ENCODE assay signal across 1 cellular context in genomic region chr11:124074554-124074953, GRCh38.
TF ChIP-seq lines count a peak whose summit lies in the region.

No MANE protein-coding gene starts in this region.

TF ChIP-seq in H1, 55 proteins besides CTCF, POLR2A, EP300 and RAD21:
- TF ChIP-seq POLR2AphosphoS5 (IDR thresholded peaks at IDR 0.05; ENCODE audit: low read depth, low read length) (no peak), POU5F1 (IDR thresholded peaks at IDR 0.05; ENCODE audit: low read depth, low read length) (no peak), RBBP5 (IDR thresholded peaks at IDR 0.05; ENCODE audit: borderline replicate concordance, low read depth, low read length) (no peak), TCF12 (IDR thresholded peaks at IDR 0.05; ENCODE audit: low read depth, low read length) (no peak), GABPA (IDR thresholded peaks at IDR 0.05; ENCODE audit: borderline replicate concordance, insufficient read depth, low read length) (no peak), CBX5 (IDR thresholded peaks at IDR 0.05; ENCODE audit: low read depth, low read length) (no peak), TBP (IDR thresholded peaks at IDR 0.05; ENCODE audit: low read depth, low read length) (no peak), BCL11A (IDR thresholded peaks at IDR 0.05; ENCODE audit: low read depth in 2 of 2, low read length in 2 of 2) (no peak), BACH1 (IDR thresholded peaks at IDR 0.05; ENCODE audit: low read length) (no peak), SP1 (IDR thresholded peaks at IDR 0.05; ENCODE audit: low read depth, low read length) (no peak), EGR1 (IDR thresholded peaks at IDR 0.05; ENCODE audit: borderline replicate concordance, low read depth, low read length) (no peak), CTBP2 (IDR thresholded peaks at IDR 0.05; ENCODE audit: borderline replicate concordance, insufficient read depth, insufficient read length, low read length) (no peak), YY1 (IDR thresholded peaks at IDR 0.05; ENCODE audit: low read depth, low read length) (no peak), NANOG (IDR thresholded peaks at IDR 0.05; ENCODE audit: insufficient read depth, low read depth, low read length, poor library complexity, severe bottlenecking) (no peak)
- TF ChIP-seq, protein P1, sequence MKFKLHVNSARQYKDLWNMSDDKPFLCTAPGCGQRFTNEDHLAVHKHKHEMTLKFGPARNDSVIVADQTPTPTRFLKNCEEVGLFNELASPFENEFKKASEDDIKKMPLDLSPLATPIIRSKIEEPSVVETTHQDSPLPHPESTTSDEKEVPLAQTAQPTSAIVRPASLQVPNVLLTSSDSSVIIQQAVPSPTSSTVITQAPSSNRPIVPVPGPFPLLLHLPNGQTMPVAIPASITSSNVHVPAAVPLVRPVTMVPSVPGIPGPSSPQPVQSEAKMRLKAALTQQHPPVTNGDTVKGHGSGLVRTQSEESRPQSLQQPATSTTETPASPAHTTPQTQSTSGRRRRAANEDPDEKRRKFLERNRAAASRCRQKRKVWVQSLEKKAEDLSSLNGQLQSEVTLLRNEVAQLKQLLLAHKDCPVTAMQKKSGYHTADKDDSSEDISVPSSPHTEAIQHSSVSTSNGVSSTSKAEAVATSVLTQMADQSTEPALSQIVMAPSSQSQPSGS (IDR thresholded peaks at IDR 0.05; ENCODE audit: low read length), result no peak
